Comparison of ENCODE assay signal across 10 cellular contexts in genomic region chr3:58560771-58561311, GRCh38. TPM values are rescaled to one million over a fixed set of nuclear protein-coding genes. Genes with fewer than 3 reads are reported as not detected.
DNase-seq lines count a peak whose midpoint lies in the region; ATAC-seq, FAIRE-seq and TF ChIP-seq lines count a peak whose summit lies in the region.
"Had no signal": no experiment of that assay in that cellular context is flagged by ENCODE, and none has a peak within 500 bp of the region (broad histone marks: within the 10 kb centered on the region; RNA-seq: fewer than 3 reads in every experiment).

No MANE protein-coding gene starts in this region.

- H3K4me2 ChIP-seq in HepG2 (ENCODE audit: low read depth, low read length): no peak overlapping the region

- H3K9me3 ChIP-seq in HepG2 (ENCODE audit: low read length): no peaks in the 10 kb centered on the region

- in situ Hi-C loops in HepG2 (cut with HindIII; ENCODE audit: extremely low pct_ligation_motif_present, low pct_unique_long_range_greater_than_20kb): no loop called here

- BruUV-seq in Calu3 (replicated peaks; lab: Mats Ljungman, UMichigan): no TSS peak
- no TSS peak for BruUV-seq in HepG2 (replicated peaks; lab: Mats Ljungman, UMichigan)

- H3K27ac ChIP-seq in HepG2 (ENCODE audit: extremely low read length, insufficient read depth, low read length): no peak overlapping the region

- H3K4me3 Mint-ChIP-seq in Calu3 (ENCODE audit: low read depth, unreplicated experiment): no peak overlapping the region
- H3K4me3 Mint-ChIP-seq in activated T-cell treated with anti-CD3 and anti-CD28 coated beads, Interleukin-2, amount 50 U/mL, for 24 hours: no peak overlapping the region

- TF ChIP-seq CTCF in Calu3 (IDR thresholded peaks at IDR 0.05; ENCODE audit: unreplicated experiment) (peak; percentile 34), cardiac fibroblast (IDR thresholded peaks at IDR 0.05; ENCODE audit: low read depth, low read length) (peak; percentile 61), HepG2 (CRISPR knock-in tag; IDR thresholded peaks at IDR 0.05) (peak; percentile 69)

- no peak overlapping the region for H2AFZ ChIP-seq in HepG2 (ENCODE audit: low read length)

- H3K27me3 ChIP-seq in HepG2 (ENCODE audit: control insufficient read depth in 1 of 2, insufficient read depth in 2 of 2, low read length in 2 of 2): no peaks in the 10 kb centered on the region

- DNase-seq in Calu3: peak; percentile 65
- peak; percentile 91 for DNase-seq in LHCN-M2 (ENCODE audit: low read depth)
- peak; percentile 96 to 97 for DNase-seq in cardiac fibroblast (ENCODE audit: low read depth in 2 of 2)
- DNase-seq in HepG2 (ENCODE audit: low spot score): peak; percentile 76
- DNase-seq in DMS53 (lab: John Stamatoyannopoulos, UW): no peak
- no peak for DNase-seq in activated T-cell treated with anti-CD3 and anti-CD28 coated beads, Interleukin-2, amount 50 U/mL, for 24 hours
- DNase-seq: aorta, NCI-H187 treated with DMSO at 0.1 percent for 48 hours had no signal

- peak; percentile 76 for FAIRE-seq in HepG2 (lab: Jason Lieb, UNC)

- no peaks in the 10 kb centered on the region for H4K20me1 ChIP-seq in HepG2 (ENCODE audit: insufficient read depth, low read length)

- intact Hi-C loops in Calu3 (cut with micrococcal nuclease; ENCODE audit: unreplicated experiment): loop anchor here (2.0 to 10.0 kb wide), 2 partner anchors 70 to 494 kb away; partner anchors contain the start of gene CFAP20DC
- intact Hi-C loops in HepG2 (cut with micrococcal nuclease; ENCODE audit: unreplicated experiment): no loop called here

- H3K4me3 ChIP-seq in cardiac fibroblast (replicated peaks in 1 of 2; ENCODE audit: low read depth in 2 of 2, low read length in 2 of 2) (no peak overlapping the region), HepG2 (replicated peaks in 1 of 3; ENCODE audit: insufficient read depth in 1 of 3, low read depth in 2 of 3, low read length in 3 of 3) (no peak overlapping the region)

- CTCF ChIA-PET in Calu3 (lab: Charles Lee): interaction anchor here (0.6 to 2.3 kb wide), 8 partner anchors 8 to 456 kb away, joined by 3 to 10 read pairs (median 6); no protein-coding TSS in a partner anchor
- CTCF ChIA-PET in HepG2 (lab: Yijun Ruan, JAX; ENCODE audit: low intra/inter-chr PET ratio, low total read pairs): interaction anchor here (1.4 kb wide), 1 partner anchor 69 kb away, joined by 4 read pairs; no protein-coding TSS in a partner anchor

- POLR2A ChIA-PET in HepG2 (lab: Yijun Ruan, JAX): interaction anchor here (6.4 kb wide), 1 partner anchor 24 kb away, joined by 76 read pairs; the partner anchor contains the start of gene ACOX2

- ATAC-seq in HepG2: peak; percentile 70
- ATAC-seq in HG03196 (IDR thresholded peaks at IDR 0.05; ENCODE audit: unreplicated experiment): no peak
- no peak for ATAC-seq in GM21423 (IDR thresholded peaks at IDR 0.05; ENCODE audit: unreplicated experiment)

- H3K9me3 Mint-ChIP-seq in Calu3 (ENCODE audit: low read depth, unreplicated experiment): peaks cover 3% of the 10 kb centered on the region
- H3K9me3 Mint-ChIP-seq in activated T-cell treated with anti-CD3 and anti-CD28 coated beads, Interleukin-2, amount 50 U/mL, for 24 hours: no peaks in the 10 kb centered on the region

- no peak overlapping the region for H3K9ac ChIP-seq in HepG2 (ENCODE audit: insufficient read depth, low read depth, low read length)

- 0 out of 2 replicates have a peak, but pooled peaks have one; percentile 18 for TF ChIP-seq RAD21 in HepG2 (CRISPR knock-in tag; IDR thresholded peaks at IDR 0.05)

- no peaks in the 10 kb centered on the region for H3K36me3 ChIP-seq in HepG2 (replicated peaks in 1 of 2; ENCODE audit: control insufficient read depth in 1 of 2, insufficient read depth in 2 of 2, low read length in 2 of 2)

- peaks cover 69% of the 10 kb centered on the region for H3K4me1 ChIP-seq in HepG2 (ENCODE audit: insufficient read depth, low read length)

- no peaks in the 10 kb centered on the region for H3K79me2 ChIP-seq in HepG2 (ENCODE audit: insufficient read depth, low read length)

- TF ChIP-seq POLR2A in HepG2 (IDR thresholded peaks at IDR 0.05; ENCODE audit: insufficient read depth in 1 of 2, low read depth in 2 of 2, low read length in 2 of 2): no peak

- 51% methylated on average over 10 of the region's 12 CpGs for WGBS in HepG2 (ENCODE audit: low lambda C conversion rate)

- H3K27me3 Mint-ChIP-seq in Calu3 (ENCODE audit: unreplicated experiment): peaks cover 3% of the 10 kb centered on the region
- peaks cover 5% of the 10 kb centered on the region for H3K27me3 Mint-ChIP-seq in activated T-cell treated with anti-CD3 and anti-CD28 coated beads, Interleukin-2, amount 50 U/mL, for 24 hours

- H3K27ac Mint-ChIP-seq in Calu3 (ENCODE audit: unreplicated experiment): no peak overlapping the region
- no peak overlapping the region for H3K27ac Mint-ChIP-seq in activated T-cell treated with anti-CD3 and anti-CD28 coated beads, Interleukin-2, amount 50 U/mL, for 24 hours

- no peaks in the 10 kb centered on the region for H3K36me3 Mint-ChIP-seq in Calu3 (ENCODE audit: insufficient read depth, unreplicated experiment)
- no peaks in the 10 kb centered on the region for H3K36me3 Mint-ChIP-seq in activated T-cell treated with anti-CD3 and anti-CD28 coated beads, Interleukin-2, amount 50 U/mL, for 24 hours (ENCODE audit: low read depth)

- no peak for TF ChIP-seq EP300 in HepG2 (IDR thresholded peaks at IDR 0.05; ENCODE audit: low read depth in 2 of 2, low read length in 2 of 2)
- no peak for TF ChIP-seq EP300 in HepG2 (CRISPR knock-in tag; IDR thresholded peaks at IDR 0.05; ENCODE audit: borderline replicate concordance)

- peaks cover 34% of the 10 kb centered on the region for H3K4me1 Mint-ChIP-seq in Calu3 (ENCODE audit: low read depth, unreplicated experiment)
- H3K4me1 Mint-ChIP-seq in activated T-cell treated with anti-CD3 and anti-CD28 coated beads, Interleukin-2, amount 50 U/mL, for 24 hours (ENCODE audit: low read depth): no peaks in the 10 kb centered on the region

RNA-seq across cellular contexts. Expression of gene FAM107A, which starts 16.4 kb away (rescaled TPM):
- total RNA-seq in Calu3 (2022) (not detected in 2 replicates), LHCN-M2 (2014; rRNA removed) (not detected in 2 replicates), HepG2 (2016; rRNA removed; fragmentation: Illumina TruSeq; extraction: Trizol) (not detected in 2 replicates)
- 0.02 TPM for polyA plus RNA-seq in LHCN-M2 (2012)
- total RNA-seq in HepG2 (2016; cell fraction: cytosol; rRNA removed; fragmentation: Illumina TruSeq; extraction: Trizol; ENCODE audit: low read depth): not detected in 2 replicates
- total RNA-seq in HepG2 (2016; cell fraction: insoluble cytoplasmic fraction; rRNA removed; fragmentation: Illumina TruSeq; extraction: Trizol): not detected in 2 replicates
- not detected in 2 replicates for total RNA-seq in HepG2 (2016; cell fraction: membrane; rRNA removed; fragmentation: Illumina TruSeq; extraction: Trizol)
- not detected in 2 replicates for total RNA-seq in HepG2 (2016; cell fraction: nucleus; rRNA removed; fragmentation: Illumina TruSeq; extraction: Trizol)
- not detected in 2 replicates for polyA plus RNA-seq in HepG2 (2011; rRNA removed)
- polyA plus RNA-seq in HepG2 (2011; cell fraction: cytosol; rRNA removed): not detected in 2 replicates
- polyA plus RNA-seq in HepG2 (2011; cell fraction: nucleus; rRNA removed): not detected in 2 replicates
- 0.13 and 0.62 TPM in 2 replicates for polyA plus RNA-seq in HepG2 (2012)
- not detected in 2 replicates for polyA plus RNA-seq in HepG2 (2016; cell fraction: cytosol; fragmentation: Illumina TruSeq; extraction: Trizol; ENCODE audit: low read depth)
- not detected in 2 replicates for polyA plus RNA-seq in HepG2 (2016; cell fraction: insoluble cytoplasmic fraction; fragmentation: Illumina TruSeq; extraction: Trizol; ENCODE audit: low read depth)
- polyA plus RNA-seq in HepG2 (2016; cell fraction: membrane; fragmentation: Illumina TruSeq; extraction: Trizol; ENCODE audit: low read depth): not detected in 2 replicates
- polyA plus RNA-seq in HepG2 (2016; cell fraction: nucleus; fragmentation: Illumina TruSeq; extraction: Trizol; ENCODE audit: insufficient read depth, low read depth): not detected in 2 replicates
- not detected in 2 replicates for polyA minus RNA-seq in HepG2 (2011; rRNA and poly(A)+ RNA removed; ENCODE audit: low replicate concordance)
- polyA minus RNA-seq in HepG2 (2011; cell fraction: cytosol; rRNA and poly(A)+ RNA removed): not detected in 2 replicates
- not detected in 2 replicates for polyA minus RNA-seq in HepG2 (2011; cell fraction: nucleus; rRNA and poly(A)+ RNA removed)

RNA-seq across cellular contexts. Expression of gene ACOX2, which starts 23.9 kb away (rescaled TPM):
- total RNA-seq in Calu3 (2022) (1.1 and 1.4 TPM in 2 replicates), LHCN-M2 (2014; rRNA removed) (2.4 and 2.7 TPM in 2 replicates), HepG2 (2016; rRNA removed; fragmentation: Illumina TruSeq; extraction: Trizol) (41.1 and 42.6 TPM in 2 replicates)
- 0.50 TPM for polyA plus RNA-seq in LHCN-M2 (2012)
- total RNA-seq in HepG2 (2016; cell fraction: cytosol; rRNA removed; fragmentation: Illumina TruSeq; extraction: Trizol; ENCODE audit: low read depth): 13.1 and 13.7 TPM in 2 replicates
- 39.0 and 39.8 TPM in 2 replicates for total RNA-seq in HepG2 (2016; cell fraction: insoluble cytoplasmic fraction; rRNA removed; fragmentation: Illumina TruSeq; extraction: Trizol)
- total RNA-seq in HepG2 (2016; cell fraction: membrane; rRNA removed; fragmentation: Illumina TruSeq; extraction: Trizol): 18.6 and 20.4 TPM in 2 replicates
- 48.2 and 48.3 TPM in 2 replicates for total RNA-seq in HepG2 (2016; cell fraction: nucleus; rRNA removed; fragmentation: Illumina TruSeq; extraction: Trizol)
- 98.5 and 105 TPM in 2 replicates for polyA plus RNA-seq in HepG2 (2011; rRNA removed)
- polyA plus RNA-seq in HepG2 (2011; cell fraction: cytosol; rRNA removed): 49.0 and 60.3 TPM in 2 replicates
- polyA plus RNA-seq in HepG2 (2011; cell fraction: nucleus; rRNA removed): 306 and 373 TPM in 2 replicates
- 29.8 and 60.1 TPM in 2 replicates for polyA plus RNA-seq in HepG2 (2012)
- 12.5 and 13.1 TPM in 2 replicates for polyA plus RNA-seq in HepG2 (2016; cell fraction: cytosol; fragmentation: Illumina TruSeq; extraction: Trizol; ENCODE audit: low read depth)
- polyA plus RNA-seq in HepG2 (2016; cell fraction: insoluble cytoplasmic fraction; fragmentation: Illumina TruSeq; extraction: Trizol; ENCODE audit: low read depth): 50.0 and 58.0 TPM in 2 replicates
- 16.6 and 17.1 TPM in 2 replicates for polyA plus RNA-seq in HepG2 (2016; cell fraction: membrane; fragmentation: Illumina TruSeq; extraction: Trizol; ENCODE audit: low read depth)
- 86.5 and 86.8 TPM in 2 replicates for polyA plus RNA-seq in HepG2 (2016; cell fraction: nucleus; fragmentation: Illumina TruSeq; extraction: Trizol; ENCODE audit: insufficient read depth, low read depth)
- 95.4 TPM in 1 of 2 replicates, not detected in the other for polyA minus RNA-seq in HepG2 (2011; rRNA and poly(A)+ RNA removed; ENCODE audit: low replicate concordance)
- 23.3 and 26.9 TPM in 2 replicates for polyA minus RNA-seq in HepG2 (2011; cell fraction: cytosol; rRNA and poly(A)+ RNA removed)
- 86.3 and 110 TPM in 2 replicates for polyA minus RNA-seq in HepG2 (2011; cell fraction: nucleus; rRNA and poly(A)+ RNA removed)

Comparison
In these comparisons a context has a peak if more than half of its experiments do, and no peak if none do; other contexts are left out.
1. DNase-seq: peak in Calu3 (single experiment), LHCN-M2 (single experiment), cardiac fibroblast (2 of 2) and HepG2 (single experiment); none in DMS53 (single experiment) and activated T-cell treated with anti-CD3 and anti-CD28 coated beads, Interleukin-2, amount 50 U/mL, for 24 hours (single experiment).
2. Peak in every context shown above with its lines, with median percentiles within 50 percentile points of each other: CTCF ChIP-seq.